8 cellular contexts compared by ENCODE assay signal in genomic region chr11:65014146-65014960, GRCh38. TPM values are rescaled to one million over a fixed set of nuclear protein-coding genes. Genes with fewer than 3 reads are reported as not detected.
DNase-seq lines count a peak whose midpoint lies in the region; ATAC-seq and TF ChIP-seq lines count a peak whose summit lies in the region.

ARL2 (plus strand) TSS chr11:65014160; CDS start chr11:65014208, 48 bp downstream.

- no peaks in the 10 kb centered on the region for H3K27me3 ChIP-seq in endocrine pancreas (ENCODE audit: control insufficient read depth, insufficient read depth, low read length)
- H3K27me3 ChIP-seq in muscle layer of duodenum (ENCODE audit: low read depth, low read length), result no peaks in the 10 kb centered on the region
- H3K27me3 ChIP-seq in thoracic aorta (replicated peaks; ENCODE audit: insufficient read depth), result no peaks in the 10 kb centered on the region

- peak within 1 kb of the TSS; percentile 95 for H3K9ac ChIP-seq in endocrine pancreas (ENCODE audit: control insufficient read depth, insufficient read depth, low read length)

- H3K9me3 ChIP-seq in KOPT-K1 (ENCODE audit: insufficient read depth, low read length, poor library complexity, severe bottlenecking) (no peaks in the 10 kb centered on the region), endocrine pancreas (ENCODE audit: control insufficient read depth, low read length) (no peaks in the 10 kb centered on the region), muscle layer of duodenum (ENCODE audit: control insufficient read depth in 1 of 2, low read length in 2 of 2) (no peaks in the 10 kb centered on the region), thoracic aorta (no peaks in the 10 kb centered on the region)

- DNase-seq in NCI-H2107 (lab: John Stamatoyannopoulos, UW) (peak; percentile 63), NCI-H2107 treated with DMSO at 0.1 percent for 48 hours (lab: John Stamatoyannopoulos, UW; ENCODE audit: unreplicated experiment) (no peak), thoracic aorta (ENCODE audit: low spot score) (no peak)
- peak; percentile 82 for DNase-seq in activated CD4-positive, alpha-beta T cell treated with anti-CD3 and anti-CD28 coated beads for 48 hours

- H3K36me3 ChIP-seq in KOPT-K1 (ENCODE audit: insufficient read depth, low read length), result peaks cover 16% of the 10 kb centered on the region
- H3K36me3 ChIP-seq in endocrine pancreas (ENCODE audit: control insufficient read depth, insufficient read depth, low read length), result no peaks in the 10 kb centered on the region
- peaks cover 9 to 15% of the 10 kb centered on the region in 2 donors for H3K36me3 ChIP-seq in muscle layer of duodenum (ENCODE audit: control insufficient read depth in 1 of 2, insufficient read depth in 2 of 2, low read length in 2 of 2)
- H3K36me3 ChIP-seq in thoracic aorta, result peaks cover 4% of the 10 kb centered on the region

- H3K27ac ChIP-seq in KOPT-K1 (ENCODE audit: low read depth, low read length, poor library complexity, severe bottlenecking), result peak within 1 kb of the TSS; percentile 75
- H3K27ac ChIP-seq in muscle layer of duodenum (ENCODE audit: low read length), result peak within 1 kb of the TSS; percentile 93
- peak within 1 kb of the TSS; percentile 95 to 100 for H3K27ac ChIP-seq in thoracic aorta

- ATAC-seq in GM21737 (IDR thresholded peaks at IDR 0.05; ENCODE audit: unreplicated experiment) (peak; percentile 41), thoracic aorta (ENCODE audit: insufficient number of reproducible peaks, low FRiP score, low read depth) (peak; percentile 88)

- H3K4me3 ChIP-seq in endocrine pancreas (ENCODE audit: control insufficient read depth, insufficient read depth, low read length) (peak within 1 kb of the TSS; percentile 16), muscle layer of duodenum (ENCODE audit: low read depth in 1 of 2, low read length in 2 of 2) (peak within 1 kb of the TSS; percentile 66 to 72), thoracic aorta (peak within 1 kb of the TSS; percentile 81)

- TF ChIP-seq CTCF in thoracic aorta (IDR thresholded peaks at IDR 0.05), result peak; percentile 89

- H3K4me1 ChIP-seq in endocrine pancreas (ENCODE audit: control insufficient read depth, insufficient read depth, low read length), result no peaks in the 10 kb centered on the region
- H3K4me1 ChIP-seq in muscle layer of duodenum (ENCODE audit: control insufficient read depth in 1 of 2, insufficient read depth in 2 of 2, low read length in 2 of 2), result peaks cover 6 to 16% of the 10 kb centered on the region in 2 donors
- peaks cover 12 to 21% of the 10 kb centered on the region in 2 donors for H3K4me1 ChIP-seq in thoracic aorta (ENCODE audit: control insufficient read depth in 1 of 2, low read depth in 2 of 2)

RNA-seq across cellular contexts. Expression of gene ARL2, which starts in this region (rescaled TPM):
- 100 to 1,000 TPM in 1 of 2 donors, 10 to 100 TPM in 1; 85.5 to 197 TPM for total RNA-seq in thoracic aorta

Comparison
In these comparisons a context has a peak if more than half of its experiments do, and no peak if none do; other contexts are left out.
1. DNase-seq: peak in NCI-H2107 (single experiment) and activated CD4-positive, alpha-beta T cell treated with anti-CD3 and anti-CD28 coated beads for 48 hours (single experiment); none in NCI-H2107 treated with DMSO at 0.1 percent for 48 hours (single experiment) and thoracic aorta (single experiment).
2. H3K4me3 ChIP-seq: peak in every context shown above with its lines; median percentile 81 in thoracic aorta; 69 in muscle layer of duodenum; 16 in endocrine pancreas.
3. Peak in every context shown above with its lines, with median percentiles within 50 percentile points of each other: H3K27ac ChIP-seq.